In genomic region chr17:9767432-9767991, GRCh38 we compare ENCODE assay signal across 1 cellular context.
TF ChIP-seq lines count a peak whose summit lies in the region.

No MANE protein-coding gene starts in this region.

TF ChIP-seq in GM23338, 12 proteins besides CTCF, POLR2A, EP300 and RAD21 (continued from another document):
- TF ChIP-seq NANOG (IDR thresholded peaks at IDR 0.05; ENCODE audit: borderline replicate concordance): no peak
- no peak for TF ChIP-seq ZNF462 (CRISPR knock-in tag; IDR thresholded peaks at IDR 0.05)
